Comparison of ENCODE assay signal across 9 cellular contexts in genomic region chr4:86961103-86961502, GRCh38. TPM values are rescaled to one million over a fixed set of nuclear protein-coding genes. Genes with fewer than 3 reads are reported as not detected.
DNase-seq lines count a peak whose midpoint lies in the region; ATAC-seq and TF ChIP-seq lines count a peak whose summit lies in the region.
"Had no signal": no experiment of that assay in that cellular context is flagged by ENCODE, and none has a peak within 500 bp of the region (broad histone marks: within the 10 kb centered on the region; RNA-seq: fewer than 3 reads in every experiment).

No MANE protein-coding gene starts in this region.

- H3K9me3 Mint-ChIP-seq in memory B cell, result no peaks in the 10 kb centered on the region
- H3K9me3 Mint-ChIP-seq in activated CD4-positive, alpha-beta memory T cell treated with anti-CD3 and anti-CD28 coated beads for 36 hours, result no peaks in the 10 kb centered on the region

- H3K4me1 Mint-ChIP-seq in memory B cell, result peaks cover 30% of the 10 kb centered on the region
- H3K4me1 Mint-ChIP-seq in activated CD4-positive, alpha-beta memory T cell treated with anti-CD3 and anti-CD28 coated beads for 36 hours (ENCODE audit: low read depth), result peaks cover 53% of the 10 kb centered on the region

- TF ChIP-seq CTCF in DND-41 (IDR thresholded peaks at IDR 0.05; ENCODE audit: borderline replicate concordance, extremely low read depth, low read length, poor library complexity, severe bottlenecking), result no peak

- POLR2A ChIA-PET in activated CD4-positive, alpha-beta memory T cell treated with anti-CD3 and anti-CD28 coated beads for 36 hours (lab: Charles Lee), result no interaction called here

- H3K4me2 ChIP-seq in DND-41 (ENCODE audit: insufficient read depth, low read length), result peak overlapping the region; percentile 59

- peak overlapping the region; percentile 47 for H3K4me3 Mint-ChIP-seq in memory B cell
- no peak overlapping the region for H3K4me3 Mint-ChIP-seq in activated CD4-positive, alpha-beta memory T cell treated with anti-CD3 and anti-CD28 coated beads for 36 hours

- no peaks in the 10 kb centered on the region for H3K27me3 Mint-ChIP-seq in memory B cell
- H3K27me3 Mint-ChIP-seq in activated CD4-positive, alpha-beta memory T cell treated with anti-CD3 and anti-CD28 coated beads for 36 hours, result no peaks in the 10 kb centered on the region

- intact Hi-C loops in activated CD4-positive, alpha-beta memory T cell treated with anti-CD3 and anti-CD28 coated beads for 36 hours (cut with micrococcal nuclease), result no loop called here

- H2AFZ ChIP-seq in DND-41 (ENCODE audit: low read depth, low read length), result peak overlapping the region; percentile 50

- no peaks in the 10 kb centered on the region for H3K27me3 ChIP-seq in DND-41 (ENCODE audit: insufficient read depth, low read length, poor library complexity)

- H3K79me2 ChIP-seq in DND-41 (ENCODE audit: insufficient read depth, low read length), result peaks cover 88% of the 10 kb centered on the region

- H3K27ac Mint-ChIP-seq in memory B cell, result peak overlapping the region; percentile 76
- H3K27ac Mint-ChIP-seq in activated CD4-positive, alpha-beta memory T cell treated with anti-CD3 and anti-CD28 coated beads for 36 hours, result no peak overlapping the region

- H3K36me3 Mint-ChIP-seq in memory B cell, result peaks cover 7% of the 10 kb centered on the region
- H3K36me3 Mint-ChIP-seq in activated CD4-positive, alpha-beta memory T cell treated with anti-CD3 and anti-CD28 coated beads for 36 hours, result peaks cover 14% of the 10 kb centered on the region

- no peaks in the 10 kb centered on the region for H3K9me3 ChIP-seq in DND-41 (ENCODE audit: insufficient read depth, low read length, severe bottlenecking)

- H3K36me3 ChIP-seq in DND-41 (ENCODE audit: insufficient read depth, low read length), result 0 out of 2 replicates have a peak, but pooled peaks cover 6% of the 10 kb centered on the region

- H3K27ac ChIP-seq in DND-41 (ENCODE audit: low read length), result peak overlapping the region; percentile 95

- H4K20me1 ChIP-seq in DND-41 (ENCODE audit: insufficient read depth, low read length), result no peaks in the 10 kb centered on the region

- peak overlapping the region in 1 of 2 experiments; percentile 47; a peak in 3 of 4 replicates for H3K4me3 ChIP-seq in DND-41 (ENCODE audit: low read depth in 1 of 2, low read length in 2 of 2)

- peaks cover 87% of the 10 kb centered on the region for H3K4me1 ChIP-seq in DND-41 (ENCODE audit: insufficient read depth, low read length)

- ATAC-seq in DND-41 (ENCODE audit: insufficient read depth, low read depth) (peak; percentile 25), HG02759 (IDR thresholded peaks at IDR 0.05; ENCODE audit: unreplicated experiment) (peak; percentile 3), memory B cell (ENCODE audit: low read depth) (peak; percentile 18), HG02840 (IDR thresholded peaks at IDR 0.05; ENCODE audit: low FRiP score, unreplicated experiment) (no peak)

- DNase-seq in DND-41, result no peak
- peak; percentile 73 for DNase-seq in SKM-1 treated with dmso at 0.1 percent for 144 hours (lab: John Stamatoyannopoulos, UW; ENCODE audit: unreplicated experiment)
- no peak for DNase-seq in memory B cell (ENCODE audit: low spot score in 2 of 2)
- no peak for DNase-seq in NCI-H2171 (lab: John Stamatoyannopoulos, UW)
- no peak for DNase-seq in activated CD4-positive, alpha-beta memory T cell treated with anti-CD3 and anti-CD28 coated beads for 36 hours
- DNase-seq in retina, result no peak
- DNase-seq: T-helper 1 cell had no signal

- CTCF ChIA-PET in activated CD4-positive, alpha-beta memory T cell treated with anti-CD3 and anti-CD28 coated beads for 36 hours (lab: Charles Lee), result interaction anchor here (1.0 to 1.6 kb wide), 3 partner anchors 8 to 14 kb away, joined by 3 to 5 read pairs (median 3); no protein-coding TSS in a partner anchor

- H3K9ac ChIP-seq in DND-41 (ENCODE audit: low read depth, low read length), result peak overlapping the region; percentile 67

RNA-seq across cellular contexts. Expression of gene AFF1, which starts 26.3 kb away (rescaled TPM):
- total RNA-seq in activated CD4-positive, alpha-beta memory T cell treated with anti-CD3 and anti-CD28 coated beads for 36 hours, result 10 to 100 TPM; 46.1 to 50.8 TPM
